Comparison of ENCODE assay signal across 1 cellular context in genomic region chr19:43774103-43774939, GRCh38.
TF ChIP-seq lines count a peak whose summit lies in the region.

No MANE protein-coding gene starts in this region.

TF ChIP-seq in K562, 482 proteins besides CTCF, POLR2A, EP300 and RAD21 (continued from another document and continues in another):
- TF ChIP-seq ZBTB33 (CRISPR knock-in tag; IDR thresholded peaks at IDR 0.05) = peak; percentile 88
- no peak for TF ChIP-seq U2AF2 (optimal IDR thresholded peaks at IDR 0.05; ENCODE audit: low read depth, low read length)
- no peak for TF ChIP-seq ZNF212 (CRISPR knock-in tag; IDR thresholded peaks at IDR 0.05)
- TF ChIP-seq CREB5 (CRISPR knock-in tag; IDR thresholded peaks at IDR 0.05) = 0 out of 2 replicates have a peak, but pooled peaks have one; percentile 18
- peak; percentile 89 for TF ChIP-seq NBN (IDR thresholded peaks at IDR 0.05; ENCODE audit: low read depth)
- peak; percentile 50; the same call in 1 of the 2 replicates for TF ChIP-seq CEBPG (CRISPR knock-in tag; IDR thresholded peaks at IDR 0.05)
- TF ChIP-seq CEBPG (tag; conservative IDR thresholded peaks at IDR 0.05 in 1 of 2, IDR thresholded peaks at IDR 0.05 in 1 of 2) = no peak
- TF ChIP-seq L3MBTL2 (IDR thresholded peaks at IDR 0.05) = peak; percentile 90
- TF ChIP-seq PHTF2 (CRISPR knock-in tag; IDR thresholded peaks at IDR 0.05) = no peak
- TF ChIP-seq RFX5 (IDR thresholded peaks at IDR 0.05; ENCODE audit: low read depth, low read length) = no peak
- peak; percentile 83; the same call in 1 of the 2 replicates for TF ChIP-seq MTA1 (IDR thresholded peaks at IDR 0.05; ENCODE audit: borderline replicate concordance)
- peak; percentile 98; the same call in 1 of the 2 replicates for TF ChIP-seq GATAD2B (IDR thresholded peaks at IDR 0.05; ENCODE audit: borderline replicate concordance)
- TF ChIP-seq NRF1 (conservative IDR thresholded peaks at IDR 0.05 in 1 of 2, IDR thresholded peaks at IDR 0.05 in 1 of 2) = peak; percentile 88 to 90
- no peak for TF ChIP-seq ZNF780A (CRISPR knock-in tag; IDR thresholded peaks at IDR 0.05)
- peak; percentile 98 for TF ChIP-seq RB1 (IDR thresholded peaks at IDR 0.05; ENCODE audit: low read depth)
- no peak for TF ChIP-seq NR2F6 (CRISPR knock-in tag; IDR thresholded peaks at IDR 0.05)
- peak; percentile 45; the same call in 1 of the 2 replicates for TF ChIP-seq ZNF740 (CRISPR knock-in tag; IDR thresholded peaks at IDR 0.05)
- TF ChIP-seq ZNF740 (tag; IDR thresholded peaks at IDR 0.05) = peak in 1 of 2 experiments; percentile 53; a peak in 1 of 4 replicates
- peak; percentile 98 for TF ChIP-seq FOXP1 (CRISPR knock-in tag; IDR thresholded peaks at IDR 0.05)
- peak; percentile 87 for TF ChIP-seq LCOR (CRISPR knock-in tag; IDR thresholded peaks at IDR 0.05)
- no peak for TF ChIP-seq TEAD2 (tag; IDR thresholded peaks at IDR 0.05)
- no peak; the same call in 1 of the 2 replicates for TF ChIP-seq RBM17 (IDR thresholded peaks at IDR 0.05; ENCODE audit: borderline replicate concordance, low read depth, low read length)
- peak; percentile 96; the same call in 1 of the 2 replicates for TF ChIP-seq HEY1 (CRISPR knock-in tag; IDR thresholded peaks at IDR 0.05; ENCODE audit: borderline replicate concordance)
- peak; percentile 96 for TF ChIP-seq TAL1 (IDR thresholded peaks at IDR 0.05)
- TF ChIP-seq THAP12 (CRISPR knock-in tag; IDR thresholded peaks at IDR 0.05) = peak; percentile 83
- no peak for TF ChIP-seq ATF3 (IDR thresholded peaks at IDR 0.05)
- TF ChIP-seq ATF3 (CRISPR knock-in tag; conservative IDR thresholded peaks at IDR 0.05) = 0 out of 2 replicates have a peak, but pooled peaks have one; percentile 49
- TF ChIP-seq ZNF274 (IDR thresholded peaks at IDR 0.05; ENCODE audit: borderline replicate concordance, low read depth, low read length) = peak; percentile 83; the same call in 1 of the 2 replicates
- no peak for TF ChIP-seq ELK3 (CRISPR knock-in tag; IDR thresholded peaks at IDR 0.05)
- peak; percentile 90 for TF ChIP-seq ZNF589 (CRISPR knock-in tag; IDR thresholded peaks at IDR 0.05; ENCODE audit: low read depth)
- TF ChIP-seq CREM (IDR thresholded peaks at IDR 0.05; ENCODE audit: low read depth) = peak; percentile 86
- no peak for TF ChIP-seq MXD1 (CRISPR knock-in tag; IDR thresholded peaks at IDR 0.05; ENCODE audit: borderline replicate concordance, poor library complexity, severe bottlenecking)
- peak; percentile 29; the same call in 1 of the 2 replicates for TF ChIP-seq NR1H2 (CRISPR knock-in tag; IDR thresholded peaks at IDR 0.05)
- peak; percentile 87; the same call in 1 of the 2 replicates for TF ChIP-seq ESRRA (IDR thresholded peaks at IDR 0.05; ENCODE audit: borderline replicate concordance, low read depth)
- TF ChIP-seq ZBTB7A (IDR thresholded peaks at IDR 0.05; ENCODE audit: borderline replicate concordance, control insufficient read depth, low read depth, low read length) = peak; percentile 92
- no peak for TF ChIP-seq MCM7 (IDR thresholded peaks at IDR 0.05)
- no peak for TF ChIP-seq HOXB6 (CRISPR knock-in tag; IDR thresholded peaks at IDR 0.05; ENCODE audit: borderline replicate concordance)
- TF ChIP-seq ZNF143 (CRISPR knock-in tag; IDR thresholded peaks at IDR 0.05) = peak; percentile 63
- no peak for TF ChIP-seq RFX7 (CRISPR knock-in tag; IDR thresholded peaks at IDR 0.05)
- no peak for TF ChIP-seq ZNF655 (CRISPR knock-in tag; IDR thresholded peaks at IDR 0.05)
- TF ChIP-seq PBX2 (CRISPR knock-in tag; IDR thresholded peaks at IDR 0.05; ENCODE audit: low read depth) = no peak
- no peak for TF ChIP-seq PBX2 (tag; conservative IDR thresholded peaks at IDR 0.05; ENCODE audit: low read depth)
- TF ChIP-seq KHSRP (IDR thresholded peaks at IDR 0.05) = 0 out of 2 replicates have a peak, but pooled peaks have one; percentile 16
- peak; percentile 56; the same call in 1 of the 2 replicates for TF ChIP-seq SUPT5H (IDR thresholded peaks at IDR 0.05)
- no peak for TF ChIP-seq ADNP (tag; IDR thresholded peaks at IDR 0.05)
- TF ChIP-seq ZNF766 (CRISPR knock-in tag; conservative IDR thresholded peaks at IDR 0.05) = peak; percentile 89
- peak; percentile 15; the same call in 1 of the 2 replicates for TF ChIP-seq REST (CRISPR knock-in tag; IDR thresholded peaks at IDR 0.05; ENCODE audit: low read depth)
- no peak for TF ChIP-seq CEBPB (tag; IDR thresholded peaks at IDR 0.05)
- peak; percentile 77 for TF ChIP-seq ETV5 (CRISPR knock-in tag; IDR thresholded peaks at IDR 0.05; ENCODE audit: low read depth)
